17 cellular contexts compared by ENCODE assay signal in genomic region chr10:78516741-78517140, GRCh38.
"Had no signal": no experiment of that assay in that cellular context is flagged by ENCODE, and none has a peak within 500 bp of the region (broad histone marks: within the 10 kb centered on the region; RNA-seq: fewer than 3 reads in every experiment).

No MANE protein-coding gene starts in this region.

- FAIRE-seq: TTC549 had no signal

- H3K27ac Mint-ChIP-seq: activated naive CD8-positive, alpha-beta T cell; dendritic cell treated with granulocyte-macrophage colony-stimulating factor and Interleukin-4, amounts not matched to agents 40 ng/mL and 50 ng/mL, for 4 days; immature natural killer cell; nephron progenitor cell; stimulated activated naive CD8-positive, alpha-beta T cell treated with anti-CD3 and anti-CD28 coated beads, Interleukin-15, amount 100 ng/mL, for 72 hours had no signal

- H3K4me2 ChIP-seq: SK-N-SH had no signal

- H3K9me3 ChIP-seq: SK-N-SH had no signal

- DNase-seq: activated CD4-positive, CD25-positive, alpha-beta regulatory T cell; activated gamma-delta T cell; activated T-cell treated with anti-CD3 and anti-CD28 coated beads, Interleukin-2, amount 50 U/mL, for 48 hours; amygdala; brain microvascular endothelial cell; immature natural killer cell; left cardiac atrium; mammary epithelial cell; nephron progenitor cell; SK-N-SH; stimulated activated CD4-positive, alpha-beta T cell treated with anti-CD3 and anti-CD28 coated beads, Interleukin-15, amount 100 ng/mL, for 24 hours; stimulated activated CD4-positive, alpha-beta T cell treated with anti-CD3 and anti-CD28 coated beads, Interleukin-4, amount 100 ng/mL, for 24 hours; stimulated activated naive CD8-positive, alpha-beta T cell treated with anti-CD3 and anti-CD28 coated beads, Interleukin-15, amount 100 ng/mL, for 72 hours; T-helper 17 cell had no signal

- H3K9ac ChIP-seq: SK-N-SH had no signal

- H3K9me3 Mint-ChIP-seq: dendritic cell treated with granulocyte-macrophage colony-stimulating factor and Interleukin-4, amounts not matched to agents 40 ng/mL and 50 ng/mL, for 4 days; immature natural killer cell; nephron progenitor cell; stimulated activated naive CD8-positive, alpha-beta T cell treated with anti-CD3 and anti-CD28 coated beads, Interleukin-15, amount 100 ng/mL, for 72 hours had no signal

- H3K27me3 Mint-ChIP-seq: activated naive CD8-positive, alpha-beta T cell; stimulated activated naive CD8-positive, alpha-beta T cell treated with anti-CD3 and anti-CD28 coated beads, Interleukin-15, amount 100 ng/mL, for 72 hours had no signal

- H3K4me1 Mint-ChIP-seq: immature natural killer cell had no signal

- ATAC-seq: left cardiac atrium; stimulated activated naive CD8-positive, alpha-beta T cell treated with anti-CD3 and anti-CD28 coated beads, Interleukin-15, amount 100 ng/mL, for 72 hours; T-helper 17 cell had no signal

- H3K36me3 ChIP-seq: brain microvascular endothelial cell had no signal

- H3K4me3 Mint-ChIP-seq: activated naive CD8-positive, alpha-beta T cell; dendritic cell treated with granulocyte-macrophage colony-stimulating factor and Interleukin-4, amounts not matched to agents 40 ng/mL and 50 ng/mL, for 4 days; immature natural killer cell; nephron progenitor cell; stimulated activated naive CD8-positive, alpha-beta T cell treated with anti-CD3 and anti-CD28 coated beads, Interleukin-15, amount 100 ng/mL, for 72 hours; T-helper 17 cell had no signal

- H3K27ac ChIP-seq: brain microvascular endothelial cell had no signal

- H3K36me3 Mint-ChIP-seq: activated naive CD8-positive, alpha-beta T cell; immature natural killer cell had no signal
